In the genomic region with DNA sequence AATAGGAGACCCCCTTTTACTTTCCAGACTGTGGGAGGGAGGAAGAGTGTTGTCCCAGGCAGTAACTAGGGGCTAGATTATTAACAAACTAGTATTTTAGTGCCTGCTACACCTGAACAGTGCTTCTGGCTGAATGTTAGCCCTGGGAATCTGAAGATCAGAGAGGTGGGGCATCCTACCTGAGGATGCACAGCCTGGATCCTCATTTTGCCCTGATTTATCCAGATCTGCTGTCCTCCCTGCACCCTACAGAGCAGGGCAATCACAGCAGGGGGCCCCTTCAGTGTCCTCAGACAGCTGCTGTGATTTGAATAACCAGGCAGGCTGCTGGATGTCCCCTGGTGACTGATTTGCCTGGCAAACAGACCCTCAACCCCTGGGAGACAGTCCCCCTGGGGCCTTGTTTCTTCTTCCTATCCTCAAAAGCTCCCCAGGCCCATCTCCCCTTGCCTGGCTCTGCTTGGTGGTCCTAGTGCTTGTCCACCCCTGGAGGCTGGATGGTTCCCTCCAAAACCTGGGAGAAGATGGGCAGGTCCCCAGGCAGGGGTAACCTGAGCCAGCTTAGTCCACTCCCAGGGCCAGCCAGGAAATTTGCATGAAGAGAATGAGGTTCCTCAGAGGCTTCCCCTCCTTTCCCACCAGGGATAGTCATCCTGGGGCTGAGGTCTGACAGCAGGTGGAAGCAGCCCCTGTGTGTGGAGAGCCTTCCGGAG, we compare ENCODE assay signal across 18 cellular contexts. TPM values are rescaled to one million over a fixed set of nuclear protein-coding genes. Genes with fewer than 3 reads are reported as not detected.
DNase-seq lines count a peak whose midpoint lies in the region; ATAC-seq, FAIRE-seq and TF ChIP-seq lines count a peak whose summit lies in the region.
"Had no signal": no experiment of that assay in that cellular context is flagged by ENCODE, and none has a peak within 500 bp of the region (broad histone marks: within the 10 kb centered on the region; RNA-seq: fewer than 3 reads in every experiment).

A gene (plus strand): TSS at position 657 of the 713 bp plus-strand sequence. CDS start 60 bp downstream, outside the sequence.

- H3K9me3 ChIP-seq in endodermal cell (ENCODE audit: control insufficient read depth, low read length) = no peaks in the 10 kb centered on the region
- H3K9me3 ChIP-seq in pancreas = no peaks in the 10 kb centered on the region
- H3K9me3 ChIP-seq: breast epithelium, heart right ventricle, suprapubic skin had no signal

- no peak within 1 kb of the TSS for H3K9ac ChIP-seq in endodermal cell (ENCODE audit: extremely low read depth, low read length, poor library complexity, severe bottlenecking)

- no peak for DNase-seq in natural killer cell
- DNase-seq in natural killer cell treated with Interleukin-12 subunit alpha and Interleukin-12 subunit beta and Interleukin-15 and Interleukin-18, amount 100 ng/mL, for 72 hours (ENCODE audit: low spot score) = no peak
- DNase-seq in NCI-H69 (lab: John Stamatoyannopoulos, UW) = peak; percentile 34
- peak; percentile 84 for DNase-seq in endodermal cell
- DNase-seq in pancreas = no peak
- DNase-seq in Ammon's horn (ENCODE audit: low spot score) = no peak
- no peak for DNase-seq in cerebellar cortex (ENCODE audit: low spot score)
- no peak for DNase-seq in stimulated activated CD4-positive, alpha-beta T cell treated with anti-CD3 and anti-CD28 coated beads, Interleukin-15, amount 100 ng/mL, for 24 hours
- DNase-seq: activated CD4-positive, alpha-beta T cell treated with anti-CD3 and anti-CD28 coated beads for 1 hour; activated naive CD8-positive, alpha-beta T cell treated with anti-CD3 and anti-CD28 coated beads, Interleukin-2, amount 10 ng/mL, durations not matched to agents 7 days and 5 days; heart right ventricle; SIG-M5; stimulated activated CD4-positive, alpha-beta T cell treated with anti-CD3 and anti-CD28 coated beads, Interleukin-1b, Interleukin-23, amount 100 ng/mL, for 48 hours had no signal

- H3K4me1 ChIP-seq in endodermal cell (ENCODE audit: control insufficient read depth, insufficient read depth, low read length) = no peaks in the 10 kb centered on the region
- H3K4me1 ChIP-seq in pancreas = peaks cover 0 to 5% (median 0%) of the 10 kb centered on the region in 3 donors

- H3K27me3 Mint-ChIP-seq in natural killer cell (ENCODE audit: low read depth in 2 of 2) (no peaks in the 10 kb centered on the region), endodermal cell (ENCODE audit: insufficient read depth) (no peaks in the 10 kb centered on the region)
- no peaks in the 10 kb centered on the region for H3K27me3 Mint-ChIP-seq in natural killer cell treated with Interleukin-12 subunit alpha and Interleukin-12 subunit beta and Interleukin-15 and Interleukin-18, amount 100 ng/mL, for 72 hours
- H3K27me3 Mint-ChIP-seq: activated naive CD8-positive, alpha-beta T cell treated with anti-CD3 and anti-CD28 coated beads, Interleukin-2, amount 10 ng/mL, durations not matched to agents 7 days and 5 days had no signal

- H3K4me3 ChIP-seq in endodermal cell (ENCODE audit: low read length) (no peak within 1 kb of the TSS), pancreas (no peak within 1 kb of the TSS)
- H3K4me3 ChIP-seq: breast epithelium, heart right ventricle, suprapubic skin had no signal

- H3K4me1 Mint-ChIP-seq in natural killer cell = peaks cover 18 to 29% of the 10 kb centered on the region in 2 donors
- peaks cover 22 to 25% of the 10 kb centered on the region in 2 donors for H3K4me1 Mint-ChIP-seq in natural killer cell treated with Interleukin-12 subunit alpha and Interleukin-12 subunit beta and Interleukin-15 and Interleukin-18, amount 100 ng/mL, for 72 hours (ENCODE audit: low read depth in 2 of 2)
- peaks cover 9% of the 10 kb centered on the region for H3K4me1 Mint-ChIP-seq in endodermal cell

- ATAC-seq in natural killer cell = no peak
- ATAC-seq in natural killer cell treated with Interleukin-12 subunit alpha and Interleukin-12 subunit beta and Interleukin-15 and Interleukin-18, amount 100 ng/mL, for 72 hours = no peak
- no peak for ATAC-seq in pancreas
- ATAC-seq: heart right ventricle had no signal

- H3K27ac ChIP-seq in endodermal cell (ENCODE audit: low read depth, low read length) (peak within 1 kb of the TSS; percentile 21), pancreas (no peak within 1 kb of the TSS)
- H3K27ac ChIP-seq: breast epithelium, heart right ventricle, suprapubic skin had no signal

- H3K9me3 Mint-ChIP-seq in natural killer cell (no peaks in the 10 kb centered on the region), endodermal cell (no peaks in the 10 kb centered on the region)
- H3K9me3 Mint-ChIP-seq in natural killer cell treated with Interleukin-12 subunit alpha and Interleukin-12 subunit beta and Interleukin-15 and Interleukin-18, amount 100 ng/mL, for 72 hours = no peaks in the 10 kb centered on the region
- H3K9me3 Mint-ChIP-seq: activated naive CD8-positive, alpha-beta T cell treated with anti-CD3 and anti-CD28 coated beads, Interleukin-2, amount 10 ng/mL, durations not matched to agents 7 days and 5 days had no signal

- WGBS in endodermal cell (ENCODE audit: insufficient coverage in 1 of 2, insufficient read length in 1 of 2), 2 experiments = 88% methylated on average over 1 of the region's 1 CpG; no CpG with 5 or more reads in 1 of the 2 experiments
- 53 to 100% methylated on average over 1 of the region's 1 CpG for WGBS in pancreas, 2 donors

- no peak for FAIRE-seq in pancreas (lab: Jason Lieb, UNC)
- FAIRE-seq: keratinocyte had no signal

- H3K36me3 ChIP-seq in endodermal cell (ENCODE audit: control insufficient read depth, insufficient read depth, low read length) (peaks cover 9% of the 10 kb centered on the region), pancreas (no peaks in the 10 kb centered on the region)
- H3K36me3 ChIP-seq: breast epithelium had no signal

- intact Hi-C loops in natural killer cell (cut with micrococcal nuclease) (loop anchor here (10.0 kb wide), 1 partner anchor 116 kb away; a partner anchor contains a TSS), pancreas (cut with DNase I) (no loop called here)

- H3K36me3 Mint-ChIP-seq in natural killer cell (no peaks in the 10 kb centered on the region), endodermal cell (ENCODE audit: low read depth) (peaks cover 31% of the 10 kb centered on the region)
- no peaks in the 10 kb centered on the region for H3K36me3 Mint-ChIP-seq in natural killer cell treated with Interleukin-12 subunit alpha and Interleukin-12 subunit beta and Interleukin-15 and Interleukin-18, amount 100 ng/mL, for 72 hours

- H3K27ac Mint-ChIP-seq in natural killer cell (peak within 1 kb of the TSS in 1 of 2 donors; percentile 16), endodermal cell (no peak within 1 kb of the TSS)
- H3K27ac Mint-ChIP-seq in natural killer cell treated with Interleukin-12 subunit alpha and Interleukin-12 subunit beta and Interleukin-15 and Interleukin-18, amount 100 ng/mL, for 72 hours = no peak within 1 kb of the TSS
- H3K27ac Mint-ChIP-seq: activated naive CD8-positive, alpha-beta T cell treated with anti-CD3 and anti-CD28 coated beads, Interleukin-2, amount 10 ng/mL, durations not matched to agents 7 days and 5 days had no signal

- no peaks in the 10 kb centered on the region for H3K27me3 ChIP-seq in endodermal cell (ENCODE audit: control insufficient read depth, insufficient read depth, low read length, poor library complexity, severe bottlenecking)
- H3K27me3 ChIP-seq in pancreas = no peaks in the 10 kb centered on the region
- H3K27me3 ChIP-seq: breast epithelium, heart right ventricle, suprapubic skin had no signal

- no peak for TF ChIP-seq CTCF in natural killer cell (IDR thresholded peaks at IDR 0.05)
- no peak for TF ChIP-seq CTCF in endodermal cell (conservative IDR thresholded peaks at IDR 0.05)
- TF ChIP-seq CTCF in pancreas (IDR thresholded peaks at IDR 0.05) = no peak

- peak within 1 kb of the TSS; percentile 58 for H3K4me3 Mint-ChIP-seq in natural killer cell
- H3K4me3 Mint-ChIP-seq in natural killer cell treated with Interleukin-12 subunit alpha and Interleukin-12 subunit beta and Interleukin-15 and Interleukin-18, amount 100 ng/mL, for 72 hours = no peak within 1 kb of the TSS
- H3K4me3 Mint-ChIP-seq in endodermal cell = no peak within 1 kb of the TSS
- H3K4me3 Mint-ChIP-seq: activated naive CD8-positive, alpha-beta T cell treated with anti-CD3 and anti-CD28 coated beads, Interleukin-2, amount 10 ng/mL, durations not matched to agents 7 days and 5 days had no signal

RNA-seq across cellular contexts. Expression of the gene that starts here (rescaled TPM):
- not detected for total RNA-seq in natural killer cell
- not detected for total RNA-seq in natural killer cell treated with Interleukin-12 subunit alpha and Interleukin-12 subunit beta and Interleukin-15 and Interleukin-18, amount 100 ng/mL, for 72 hours
- not detected for total RNA-seq in endodermal cell
- not detected for polyA plus RNA-seq in endodermal cell (2013, experiment 1 of 2)
- not detected for polyA plus RNA-seq in endodermal cell (2013, experiment 2 of 2)
- total RNA-seq in pancreas = not detected
- not detected for polyA plus RNA-seq in pancreas
- total RNA-seq: activated naive CD8-positive, alpha-beta T cell treated with anti-CD3 and anti-CD28 coated beads, Interleukin-2, amount 10 ng/mL, durations not matched to agents 7 days and 5 days; breast epithelium; heart right ventricle; suprapubic skin; T-helper 2 cell treated with Interferon-gamma antibody and Interleukin-4, amounts not matched to agents 100 ng/mL and 5 ng/mL, for 36 hours had no signal
- polyA plus RNA-seq: heart right ventricle, keratinocyte, neural cell had no signal

Comparison
In these comparisons a context has a peak if more than half of its experiments do, and no peak if none do; other contexts are left out.
1. Peak in DNase-seq and H3K27ac ChIP-seq in endodermal cell; RNA of the gene not detected or under 1 TPM.